Comparison of ENCODE assay signal across 20 cellular contexts in genomic region chr15:92365079-92365478, GRCh38. TPM values are rescaled to one million over a fixed set of nuclear protein-coding genes. Genes with fewer than 3 reads are reported as not detected.
DNase-seq lines count a peak whose midpoint lies in the region; TF ChIP-seq lines count a peak whose summit lies in the region.
"Had no signal": no experiment of that assay in that cellular context is flagged by ENCODE, and none has a peak within 500 bp of the region (broad histone marks: within the 10 kb centered on the region; RNA-seq: fewer than 3 reads in every experiment).

No MANE protein-coding gene starts in this region.

- intact Hi-C loops in adrenal gland (cut with DNase I) = no loop called here

- no peak overlapping the region for H3K4me3 ChIP-seq in MG63
- H3K4me3 ChIP-seq in adrenal gland = no peak overlapping the region
- H3K4me3 ChIP-seq: body of pancreas, gastroesophageal sphincter had no signal

- 18 to 32% (median 27%) methylated on average over 6 of the region's 6 CpGs for WGBS in adrenal gland, 4 donors

- CTCF ChIA-PET in RWPE1 (lab: Yijun Ruan, JAX) = no interaction called here

- H3K36me3 ChIP-seq in MG63 (no peaks in the 10 kb centered on the region), adrenal gland (replicated peaks in 1 of 2) (no peaks in the 10 kb centered on the region)
- H3K36me3 ChIP-seq: gastroesophageal sphincter had no signal

- no peak for TF ChIP-seq POLR2A in adrenal gland (IDR thresholded peaks at IDR 0.05)

- H3K9me3 ChIP-seq in MG63 (peaks cover 14% of the 10 kb centered on the region; the same call in 1 of the 2 replicates), adrenal gland (replicated peaks in 1 of 3) (no peaks in the 10 kb centered on the region)
- H3K9me3 ChIP-seq: body of pancreas, gastroesophageal sphincter had no signal

- POLR2A ChIA-PET in RWPE1 (lab: Yijun Ruan, JAX; ENCODE audit: low non-redundant PET) = no interaction called here

- peak; percentile 78 for DNase-seq in MG63
- DNase-seq in adrenal gland = peak in 4 of 7 donors; percentile 17 to 48 (median 27)
- DNase-seq in iPS-NIHi7 (ENCODE audit: extremely low spot score) = peak; percentile 46
- peak; percentile 54 for DNase-seq in stromal cell of bone marrow (ENCODE audit: low read depth)
- DNase-seq in SK-N-DZ (ENCODE audit: low spot score) = no peak
- DNase-seq in RWPE1 (ENCODE audit: low spot score) = no peak
- DNase-seq in NCI-H524 (lab: John Stamatoyannopoulos, UW) = no peak
- DNase-seq: activated CD8-positive, alpha-beta memory T cell treated with anti-CD3 and anti-CD28 coated beads for 24 hours; activated effector memory CD4-positive, alpha-beta T cell treated with Interleukin-2 at 50 U/mL for 16 hours; body of pancreas; effector CD8-positive, alpha-beta T cell; immature natural killer cell; NCI-H1048; stimulated activated CD4-positive, alpha-beta T cell treated with anti-CD3 and anti-CD28 coated beads, Interleukin-12 subunit alpha, Interleukin-12 subunit beta, amount 100 ng/mL, for 4 hours had no signal

- H3K27ac ChIP-seq in adrenal gland (no peak overlapping the region), RWPE1 (no peak overlapping the region)
- H3K27ac ChIP-seq: body of pancreas, gastroesophageal sphincter, parathyroid adenoma, VCaP had no signal

- TF ChIP-seq CTCF in adrenal gland (IDR thresholded peaks at IDR 0.05) (no peak), RWPE1 (conservative IDR thresholded peaks at IDR 0.05; ENCODE audit: low read depth) (no peak)

- H3K27me3 ChIP-seq in MG63 (no peaks in the 10 kb centered on the region), adrenal gland (peaks cover 4% of the 10 kb centered on the region)
- H3K27me3 ChIP-seq: body of pancreas had no signal

- no peaks in the 10 kb centered on the region for H3K4me1 ChIP-seq in adrenal gland (replicated peaks in 1 of 2)
- H3K4me1 ChIP-seq: body of pancreas, gastroesophageal sphincter, parathyroid adenoma had no signal

RNA-seq across cellular contexts. Expression of gene ST8SIA2, which starts 28.6 kb away (rescaled TPM):
- not detected in 2 replicates for total RNA-seq in MG63 (2014; rRNA removed; shearing (Covaris generic); ENCODE audit: low replicate concordance)
- total RNA-seq in adrenal gland = under 1 TPM in 3 of 8 donors, not detected in 5; 0.34 to 0.83 (median 0.67) TPM
- polyA plus RNA-seq in adrenal gland = under 1 TPM; 0.07 to 0.20 (median 0.16) TPM
- 33.5 and 54.4 TPM in 2 replicates for polyA plus RNA-seq in SK-N-DZ (2014; cell fraction: cytosol; rRNA removed)
- polyA plus RNA-seq in SK-N-DZ (2014; cell fraction: nucleus; rRNA removed) = 26.7 and 46.1 TPM in 2 replicates
- total RNA-seq: body of pancreas, gastroesophageal sphincter, OCI-LY7, subcutaneous adipose tissue had no signal
- polyA plus RNA-seq: CD14-positive monocyte, immature natural killer cell had no signal

Comparison
In these comparisons a context has a peak if more than half of its experiments do, and no peak if none do; other contexts are left out.
1. DNase-seq: peak in MG63 (single experiment), adrenal gland (4 of 7), iPS-NIHi7 (single experiment) and stromal cell of bone marrow (single experiment); none in SK-N-DZ (single experiment), RWPE1 (single experiment) and NCI-H524 (0 of 2).